ENCODE assay signal across 9 cellular contexts in the genomic region with DNA sequence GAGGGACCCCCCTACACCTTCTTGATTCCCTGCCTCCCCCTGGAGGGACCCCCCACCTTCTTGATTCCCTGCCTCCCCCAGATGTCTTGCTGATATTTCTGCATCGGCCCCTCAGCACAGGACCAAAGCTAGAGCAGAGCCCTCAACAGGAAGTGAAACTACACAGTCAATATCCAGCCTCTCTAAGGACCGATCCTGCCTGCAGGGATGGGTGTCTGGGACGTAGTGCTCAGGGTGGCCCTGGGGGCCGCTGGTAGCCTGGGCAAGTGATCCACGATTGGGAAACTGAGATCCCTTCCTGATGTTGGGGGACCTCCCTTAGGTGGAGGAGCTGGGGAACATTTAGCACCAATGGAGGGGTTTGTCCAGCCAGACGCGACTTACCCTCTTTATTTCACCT. TPM values are rescaled to one million over a fixed set of nuclear protein-coding genes. Genes with fewer than 3 reads are reported as not detected.
DNase-seq lines count a peak whose midpoint lies in the region; ATAC-seq lines count a peak whose summit lies in the region.
"Had no signal": no experiment of that assay in that cellular context is flagged by ENCODE, and none has a peak within 500 bp of the region (broad histone marks: within the 10 kb centered on the region; RNA-seq: fewer than 3 reads in every experiment).

No MANE protein-coding gene starts in this region.

- H3K4me1 Mint-ChIP-seq in activated CD8-positive, alpha-beta memory T cell treated with anti-CD3 and anti-CD28 coated beads, Interleukin-2, amount 10 ng/mL, durations not matched to agents 7 days and 5 days = peaks cover 10% of the 10 kb centered on the region

- CTCF ChIA-PET in activated CD8-positive, alpha-beta memory T cell treated with anti-CD3 and anti-CD28 coated beads, Interleukin-2, amount 10 ng/mL, durations not matched to agents 7 days and 5 days (lab: Charles Lee) = interaction anchor here (0.9 to 2.5 kb wide), 6 partner anchors 16 to 470 kb away, joined by 3 to 11 read pairs (median 6); a partner anchor contains a TSS

- peak; percentile 79 for ATAC-seq in activated CD8-positive, alpha-beta memory T cell treated with anti-CD3 and anti-CD28 coated beads, Interleukin-2, amount 10 ng/mL, durations not matched to agents 7 days and 5 days
- ATAC-seq in HG02938 (IDR thresholded peaks at IDR 0.05; ENCODE audit: unreplicated experiment) = peak; percentile 74
- ATAC-seq in stimulated activated naive CD8-positive, alpha-beta T cell treated with anti-CD3 and anti-CD28 coated beads, Interleukin-15, Interleukin-2, amounts not matched to agents 100 U/mL and 50 U/mL, for 24 hours = peak; percentile 71

- DNase-seq in activated CD8-positive, alpha-beta memory T cell treated with anti-CD3 and anti-CD28 coated beads, Interleukin-2, amount 10 ng/mL, durations not matched to agents 7 days and 5 days = no peak
- no peak for DNase-seq in activated CD8-positive, alpha-beta memory T cell treated with anti-CD3 and anti-CD28 coated beads, Interleukin-2, amount 50 U/mL, for 4 hours
- DNase-seq in SKM-1 (lab: John Stamatoyannopoulos, UW; ENCODE audit: unreplicated experiment) = peak; percentile 37
- no peak for DNase-seq in stimulated activated naive CD8-positive, alpha-beta T cell treated with anti-CD3 and anti-CD28 coated beads, Interleukin-15, Interleukin-2, amounts not matched to agents 100 U/mL and 50 U/mL, for 24 hours
- no peak for DNase-seq in kidney glomerular epithelial cell (lab: John Stamatoyannopoulos, UW)
- no peak for DNase-seq in GOT3 (lab: John Stamatoyannopoulos, UW)
- no peak for DNase-seq in NCI-H146 (lab: John Stamatoyannopoulos, UW)
- DNase-seq: midbrain had no signal

- peaks cover 9% of the 10 kb centered on the region for H3K27me3 Mint-ChIP-seq in activated CD8-positive, alpha-beta memory T cell treated with anti-CD3 and anti-CD28 coated beads, Interleukin-2, amount 10 ng/mL, durations not matched to agents 7 days and 5 days

- H3K36me3 Mint-ChIP-seq in activated CD8-positive, alpha-beta memory T cell treated with anti-CD3 and anti-CD28 coated beads, Interleukin-2, amount 10 ng/mL, durations not matched to agents 7 days and 5 days = no peaks in the 10 kb centered on the region

- H3K27ac Mint-ChIP-seq in activated CD8-positive, alpha-beta memory T cell treated with anti-CD3 and anti-CD28 coated beads, Interleukin-2, amount 10 ng/mL, durations not matched to agents 7 days and 5 days = peak overlapping the region; percentile 25

- no peak overlapping the region for H3K4me3 Mint-ChIP-seq in activated CD8-positive, alpha-beta memory T cell treated with anti-CD3 and anti-CD28 coated beads, Interleukin-2, amount 10 ng/mL, durations not matched to agents 7 days and 5 days

- no peaks in the 10 kb centered on the region for H3K9me3 Mint-ChIP-seq in activated CD8-positive, alpha-beta memory T cell treated with anti-CD3 and anti-CD28 coated beads, Interleukin-2, amount 10 ng/mL, durations not matched to agents 7 days and 5 days (ENCODE audit: low read depth)

RNA-seq across cellular contexts. Expression of a gene that starts 3.9 kb away (rescaled TPM):
- not detected for total RNA-seq in activated CD8-positive, alpha-beta memory T cell treated with anti-CD3 and anti-CD28 coated beads, Interleukin-2, amount 10 ng/mL, durations not matched to agents 7 days and 5 days

RNA-seq across cellular contexts. Expression of a gene that starts 20.9 kb away (rescaled TPM):
- total RNA-seq in activated CD8-positive, alpha-beta memory T cell treated with anti-CD3 and anti-CD28 coated beads, Interleukin-2, amount 10 ng/mL, durations not matched to agents 7 days and 5 days = 100 to 1,000 TPM; 103 to 106 TPM

RNA-seq across cellular contexts. Expression of a gene that starts 54.2 kb away (rescaled TPM):
- total RNA-seq in activated CD8-positive, alpha-beta memory T cell treated with anti-CD3 and anti-CD28 coated beads, Interleukin-2, amount 10 ng/mL, durations not matched to agents 7 days and 5 days = 10 to 100 TPM; 16.6 to 20.9 TPM

RNA-seq across cellular contexts. Expression of a gene that starts 56.0 kb away (rescaled TPM):
- not detected for total RNA-seq in activated CD8-positive, alpha-beta memory T cell treated with anti-CD3 and anti-CD28 coated beads, Interleukin-2, amount 10 ng/mL, durations not matched to agents 7 days and 5 days
